28 cellular contexts compared by ENCODE assay signal in the genomic region with DNA sequence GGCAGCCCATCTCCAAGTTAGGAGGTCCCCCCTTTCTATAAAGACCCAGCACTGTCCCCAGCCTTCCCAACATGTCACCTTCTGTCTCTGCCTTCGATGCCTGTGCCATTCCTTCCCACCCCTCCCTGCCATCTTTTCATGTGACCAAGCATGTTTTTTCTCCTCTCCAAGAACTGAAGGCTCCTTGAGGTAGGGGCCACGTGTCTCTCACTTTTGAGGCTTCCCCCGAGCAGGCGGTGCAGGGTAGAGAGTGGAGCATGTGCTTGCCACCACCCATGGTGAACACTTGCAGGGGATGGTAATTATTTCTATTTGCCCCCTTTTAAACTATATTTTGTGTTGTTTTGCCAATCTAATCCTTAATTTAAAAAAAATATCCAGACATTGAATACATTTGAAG.
"Had no signal": no experiment of that assay in that cellular context is flagged by ENCODE, and none has a peak within 500 bp of the region (broad histone marks: within the 10 kb centered on the region; RNA-seq: fewer than 3 reads in every experiment).

No MANE protein-coding gene starts in this region.

- H3K4me1 ChIP-seq: testis, tibial artery, transverse colon, upper lobe of left lung, uterus had no signal

- H3K4me3 ChIP-seq: stomach, suprapubic skin, testis, thoracic aorta, thyroid gland, tibial artery, tibial nerve, transverse colon, upper lobe of left lung, upper lobe of right lung, uterus, vagina had no signal

- H3K36me3 Mint-ChIP-seq: stimulated activated effector memory CD8-positive, alpha-beta T cell treated with anti-CD3 and anti-CD28 coated beads, Interleukin-12 subunit alpha, Interleukin-12 subunit beta, amount 100 ng/mL, for 72 hours; stimulated activated memory B cell treated with anti-CD40 and anti-IgM and Interleukin-4, amounts not matched to agents 10 μg/mL and 1 μg/mL and 100 μg/mL, for 72 hours; stimulated activated naive B cell treated with anti-CD40 and anti-IgM and Interleukin-4, amounts not matched to agents 10 μg/mL and 1 μg/mL and 100 μg/mL, for 72 hours; type B pancreatic cell had no signal

- H3K4me3 Mint-ChIP-seq: stimulated activated effector memory CD8-positive, alpha-beta T cell treated with anti-CD3 and anti-CD28 coated beads, Interleukin-12 subunit alpha, Interleukin-12 subunit beta, amount 100 ng/mL, for 72 hours; stimulated activated memory B cell treated with anti-CD40 and anti-IgM and Interleukin-4, amounts not matched to agents 10 μg/mL and 1 μg/mL and 100 μg/mL, for 72 hours; stimulated activated naive B cell treated with anti-CD40 and anti-IgM and Interleukin-4, amounts not matched to agents 10 μg/mL and 1 μg/mL and 100 μg/mL, for 72 hours; stimulated activated naive CD8-positive, alpha-beta T cell treated with anti-CD3 and anti-CD28 coated beads, Interleukin-15, amount 100 ng/mL, for 72 hours; stimulated activated naive CD8-positive, alpha-beta T cell treated with anti-CD3 and anti-CD28 coated beads, Interleukin-15, Interleukin-2, amounts not matched to agents 100 ng/mL and 50 ng/mL, for 24 hours; type B pancreatic cell had no signal

- H3K27me3 ChIP-seq: stomach, testis, thyroid gland, tibial artery, tibial nerve, transverse colon, upper lobe of left lung, upper lobe of right lung, uterus, vagina had no signal

- H3K27ac ChIP-seq: stomach, suprapubic skin, testis, thoracic aorta, thyroid gland, tibial artery, tibial nerve, transverse colon, upper lobe of left lung, upper lobe of right lung, uterus, vagina had no signal

- H3K9me3 Mint-ChIP-seq: stimulated activated effector memory CD8-positive, alpha-beta T cell treated with anti-CD3 and anti-CD28 coated beads, Interleukin-12 subunit alpha, Interleukin-12 subunit beta, amount 100 ng/mL, for 72 hours; stimulated activated naive CD8-positive, alpha-beta T cell treated with anti-CD3 and anti-CD28 coated beads, Interleukin-15, amount 100 ng/mL, for 72 hours; stimulated activated naive CD8-positive, alpha-beta T cell treated with anti-CD3 and anti-CD28 coated beads, Interleukin-15, Interleukin-2, amounts not matched to agents 100 ng/mL and 50 ng/mL, for 24 hours; type B pancreatic cell had no signal

- H3K36me3 ChIP-seq: stomach, suprapubic skin, thoracic aorta, thyroid gland, tibial artery, tibial nerve, transverse colon, upper lobe of left lung, upper lobe of right lung, uterus, vagina had no signal

- H3K27me3 Mint-ChIP-seq: stimulated activated naive CD8-positive, alpha-beta T cell treated with anti-CD3 and anti-CD28 coated beads, Interleukin-15, amount 100 ng/mL, for 72 hours had no signal

- DNase-seq: stimulated activated CD4-positive, alpha-beta T cell treated with anti-CD3 and anti-CD28 coated beads, Interleukin-2, amount 100 ng/mL, for 48 hours; stimulated activated CD4-positive, alpha-beta T cell treated with anti-CD3 and anti-CD28 coated beads, Interleukin-4, amount 100 ng/mL, for 1 hour; stimulated activated CD4-positive, alpha-beta T cell treated with anti-CD3 and anti-CD28 coated beads, Interleukin-4, amount 100 ng/mL, for 24 hours; stimulated activated CD4-positive, alpha-beta T cell treated with anti-CD3 and anti-CD28 coated beads, Interleukin-4, amount 100 ng/mL, for 4 hours; stimulated activated CD8-positive, alpha-beta memory T cell treated with anti-CD3 and anti-CD28 coated beads, Interleukin-4, amount 100 ng/mL, for 48 hours; stimulated activated naive B cell treated with anti-CD40 and anti-IgM and Interleukin-4, amounts not matched to agents 10 μg/mL and 1 μg/mL and 100 μg/mL, for 72 hours; stimulated activated naive CD4-positive, alpha-beta T cell; stimulated activated naive CD4-positive, alpha-beta T cell treated with Interleukin-2 at 50 U/mL for 16 hours; stimulated activated naive CD8-positive, alpha-beta T cell treated with anti-CD3 and anti-CD28 coated beads, Interleukin-15, amount 100 ng/mL, for 72 hours; stimulated activated naive CD8-positive, alpha-beta T cell treated with anti-CD3 and anti-CD28 coated beads, Interleukin-15, Interleukin-2, amounts not matched to agents 100 U/mL and 50 U/mL, for 24 hours; stomach; substantia nigra; testis; thyroid gland; tibial artery; transverse colon; upper lobe of left lung; upper lobe of right lung; uterus had no signal

- H3K4me1 Mint-ChIP-seq: stimulated activated effector memory CD8-positive, alpha-beta T cell treated with anti-CD3 and anti-CD28 coated beads, Interleukin-12 subunit alpha, Interleukin-12 subunit beta, amount 100 ng/mL, for 72 hours; stimulated activated memory B cell treated with anti-CD40 and anti-IgM and Interleukin-4, amounts not matched to agents 10 μg/mL and 1 μg/mL and 100 μg/mL, for 72 hours; stimulated activated naive B cell treated with anti-CD40 and anti-IgM and Interleukin-4, amounts not matched to agents 10 μg/mL and 1 μg/mL and 100 μg/mL, for 72 hours; stimulated activated naive CD8-positive, alpha-beta T cell treated with anti-CD3 and anti-CD28 coated beads, Interleukin-15, amount 100 ng/mL, for 72 hours had no signal

- ATAC-seq: stimulated activated memory B cell treated with anti-CD40 and anti-IgM and Interleukin-4, amounts not matched to agents 10 μg/mL and 1 μg/mL and 100 μg/mL, for 72 hours; stimulated activated naive B cell treated with anti-CD40 and anti-IgM and Interleukin-4, amounts not matched to agents 10 μg/mL and 1 μg/mL and 100 μg/mL, for 72 hours; stimulated activated naive CD8-positive, alpha-beta T cell treated with anti-CD3 and anti-CD28 coated beads, Interleukin-15, amount 100 ng/mL, for 72 hours; stimulated activated naive CD8-positive, alpha-beta T cell treated with anti-CD3 and anti-CD28 coated beads, Interleukin-15, Interleukin-2, amounts not matched to agents 100 U/mL and 50 U/mL, for 24 hours; upper lobe of right lung had no signal

- H3K9me3 ChIP-seq: stomach, suprapubic skin, testis, thoracic aorta, thyroid gland, tibial artery, tibial nerve, transverse colon, upper lobe of left lung, upper lobe of right lung, uterus, vagina had no signal

- H3K27ac Mint-ChIP-seq: stimulated activated effector memory CD8-positive, alpha-beta T cell treated with anti-CD3 and anti-CD28 coated beads, Interleukin-12 subunit alpha, Interleukin-12 subunit beta, amount 100 ng/mL, for 72 hours; stimulated activated memory B cell treated with anti-CD40 and anti-IgM and Interleukin-4, amounts not matched to agents 10 μg/mL and 1 μg/mL and 100 μg/mL, for 72 hours; stimulated activated naive B cell treated with anti-CD40 and anti-IgM and Interleukin-4, amounts not matched to agents 10 μg/mL and 1 μg/mL and 100 μg/mL, for 72 hours; stimulated activated naive CD8-positive, alpha-beta T cell treated with anti-CD3 and anti-CD28 coated beads, Interleukin-15, amount 100 ng/mL, for 72 hours; stimulated activated naive CD8-positive, alpha-beta T cell treated with anti-CD3 and anti-CD28 coated beads, Interleukin-15, Interleukin-2, amounts not matched to agents 100 ng/mL and 50 ng/mL, for 24 hours; type B pancreatic cell had no signal

- FAIRE-seq: urothelium cell line had no signal
